In the genomic region with DNA sequence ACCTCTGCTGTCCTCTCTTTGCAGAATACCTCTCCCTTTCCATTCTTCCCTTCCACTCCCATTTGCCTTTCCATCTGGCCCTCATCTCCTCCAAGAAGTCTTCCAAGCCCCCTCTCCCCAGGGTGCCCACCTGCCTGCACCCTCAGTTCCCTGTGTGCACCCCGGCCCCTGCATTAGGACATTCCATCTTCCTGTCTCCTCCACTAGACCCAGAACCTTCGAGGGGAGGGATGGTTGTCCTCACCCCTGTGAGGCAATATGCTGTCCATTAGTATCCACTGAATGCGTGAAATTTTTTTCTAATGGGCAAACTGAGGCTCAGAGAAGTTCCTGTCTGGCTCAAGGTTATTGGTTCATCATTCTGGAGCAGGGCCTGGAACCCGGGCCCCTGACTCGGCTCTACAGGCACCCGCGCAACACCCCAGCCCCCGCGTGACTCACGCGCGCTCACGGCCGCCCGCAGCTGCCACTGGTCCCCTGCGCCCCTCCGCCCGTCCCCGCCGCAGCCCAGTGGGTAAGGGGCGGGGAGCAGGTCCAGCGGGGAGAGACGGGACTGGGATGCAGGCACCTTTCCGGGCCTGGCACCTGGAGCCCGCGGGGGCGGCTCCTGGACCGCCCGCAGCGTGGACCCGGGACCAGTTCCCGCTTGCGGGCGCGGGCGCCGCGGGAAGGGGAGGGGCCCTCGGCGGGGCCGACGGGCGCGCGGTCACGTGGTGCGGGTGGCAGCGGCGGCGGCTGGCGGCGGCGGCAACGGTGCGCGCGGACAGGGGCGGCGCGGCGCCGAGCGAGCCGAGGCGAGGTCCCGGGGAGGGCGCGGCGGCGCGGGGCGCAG, we compare ENCODE assay signal across 2 cellular contexts.
TF ChIP-seq lines count a peak whose summit lies in the region.

No MANE protein-coding gene starts in this region.

TF ChIP-seq in HEK293, 187 proteins besides CTCF, POLR2A, EP300 and RAD21 (continued from another document and continues in another):
- TF ChIP-seq ZBTB20 (tag by site-specific recombination; IDR thresholded peaks at IDR 0.05) (peak; percentile 93), ZNF777 (tag by site-specific recombination; IDR thresholded peaks at IDR 0.05; ENCODE audit: borderline replicate concordance) (0 out of 2 replicates have a peak, but pooled peaks have one; percentile 41), KLF9 (tag by site-specific recombination; IDR thresholded peaks at IDR 0.05; ENCODE audit: low read depth) (peak; percentile 56), ZBTB48 (tag by site-specific recombination; IDR thresholded peaks at IDR 0.05) (0 out of 2 replicates have a peak, but pooled peaks have one; percentile 24), ZNF335 (tag by site-specific recombination; conservative IDR thresholded peaks at IDR 0.05) (peak; percentile 87), ZNF24 (tag by site-specific recombination; IDR thresholded peaks at IDR 0.05) (0 out of 2 replicates have a peak, but pooled peaks have one; percentile 20), MEIS1 (CRISPR knock-in tag; IDR thresholded peaks at IDR 0.05; ENCODE audit: borderline replicate concordance) (no peak), ZNF473 (tag by site-specific recombination; IDR thresholded peaks at IDR 0.05) (no peak), KLF8 (tag by site-specific recombination; IDR thresholded peaks at IDR 0.05) (no peak), IKZF3 (tag by site-specific recombination; IDR thresholded peaks at IDR 0.05) (peak; percentile 27; the same call in 1 of the 2 replicates), ZIC2 (tag by site-specific recombination; IDR thresholded peaks at IDR 0.05) (peak; percentile 34; the same call in 1 of the 2 replicates), ZNF629 (tag by site-specific recombination; IDR thresholded peaks at IDR 0.05) (0 out of 2 replicates have a peak, but pooled peaks have one; percentile 13)
- TF ChIP-seq, protein P1, sequence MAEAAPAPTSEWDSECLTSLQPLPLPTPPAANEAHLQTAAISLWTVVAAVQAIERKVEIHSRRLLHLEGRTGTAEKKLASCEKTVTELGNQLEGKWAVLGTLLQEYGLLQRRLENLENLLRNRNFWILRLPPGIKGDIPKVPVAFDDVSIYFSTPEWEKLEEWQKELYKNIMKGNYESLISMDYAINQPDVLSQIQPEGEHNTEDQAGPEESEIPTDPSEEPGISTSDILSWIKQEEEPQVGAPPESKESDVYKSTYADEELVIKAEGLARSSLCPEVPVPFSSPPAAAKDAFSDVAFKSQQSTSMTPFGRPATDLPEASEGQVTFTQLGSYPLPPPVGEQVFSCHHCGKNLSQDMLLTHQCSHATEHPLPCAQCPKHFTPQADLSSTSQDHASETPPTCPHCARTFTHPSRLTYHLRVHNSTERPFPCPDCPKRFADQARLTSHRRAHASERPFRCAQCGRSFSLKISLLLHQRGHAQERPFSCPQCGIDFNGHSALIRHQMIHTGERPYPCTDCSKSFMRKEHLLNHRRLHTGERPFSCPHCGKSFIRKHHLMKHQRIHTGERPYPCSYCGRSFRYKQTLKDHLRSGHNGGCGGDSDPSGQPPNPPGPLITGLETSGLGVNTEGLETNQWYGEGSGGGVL (tag by site-specific recombination; IDR thresholded peaks at IDR 0.05) = peak; percentile 60
- TF ChIP-seq, protein P2, sequence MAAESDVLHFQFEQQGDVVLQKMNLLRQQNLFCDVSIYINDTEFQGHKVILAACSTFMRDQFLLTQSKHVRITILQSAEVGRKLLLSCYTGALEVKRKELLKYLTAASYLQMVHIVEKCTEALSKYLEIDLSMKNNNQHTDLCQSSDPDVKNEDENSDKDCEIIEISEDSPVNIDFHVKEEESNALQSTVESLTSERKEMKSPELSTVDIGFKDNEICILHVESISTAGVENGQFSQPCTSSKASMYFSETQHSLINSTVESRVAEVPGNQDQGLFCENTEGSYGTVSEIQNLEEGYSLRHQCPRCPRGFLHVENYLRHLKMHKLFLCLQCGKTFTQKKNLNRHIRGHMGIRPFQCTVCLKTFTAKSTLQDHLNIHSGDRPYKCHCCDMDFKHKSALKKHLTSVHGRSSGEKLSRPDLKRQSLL (tag by site-specific recombination; IDR thresholded peaks at IDR 0.05) = peak; percentile 87
- TF ChIP-seq, protein P3, sequence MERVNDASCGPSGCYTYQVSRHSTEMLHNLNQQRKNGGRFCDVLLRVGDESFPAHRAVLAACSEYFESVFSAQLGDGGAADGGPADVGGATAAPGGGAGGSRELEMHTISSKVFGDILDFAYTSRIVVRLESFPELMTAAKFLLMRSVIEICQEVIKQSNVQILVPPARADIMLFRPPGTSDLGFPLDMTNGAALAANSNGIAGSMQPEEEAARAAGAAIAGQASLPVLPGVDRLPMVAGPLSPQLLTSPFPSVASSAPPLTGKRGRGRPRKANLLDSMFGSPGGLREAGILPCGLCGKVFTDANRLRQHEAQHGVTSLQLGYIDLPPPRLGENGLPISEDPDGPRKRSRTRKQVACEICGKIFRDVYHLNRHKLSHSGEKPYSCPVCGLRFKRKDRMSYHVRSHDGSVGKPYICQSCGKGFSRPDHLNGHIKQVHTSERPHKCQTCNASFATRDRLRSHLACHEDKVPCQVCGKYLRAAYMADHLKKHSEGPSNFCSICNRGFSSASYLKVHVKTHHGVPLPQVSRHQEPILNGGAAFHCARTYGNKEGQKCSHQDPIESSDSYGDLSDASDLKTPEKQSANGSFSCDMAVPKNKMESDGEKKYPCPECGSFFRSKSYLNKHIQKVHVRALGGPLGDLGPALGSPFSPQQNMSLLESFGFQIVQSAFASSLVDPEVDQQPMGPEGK (tag by site-specific recombination; IDR thresholded peaks at IDR 0.05) = peak; percentile 90
- TF ChIP-seq, protein P4, sequence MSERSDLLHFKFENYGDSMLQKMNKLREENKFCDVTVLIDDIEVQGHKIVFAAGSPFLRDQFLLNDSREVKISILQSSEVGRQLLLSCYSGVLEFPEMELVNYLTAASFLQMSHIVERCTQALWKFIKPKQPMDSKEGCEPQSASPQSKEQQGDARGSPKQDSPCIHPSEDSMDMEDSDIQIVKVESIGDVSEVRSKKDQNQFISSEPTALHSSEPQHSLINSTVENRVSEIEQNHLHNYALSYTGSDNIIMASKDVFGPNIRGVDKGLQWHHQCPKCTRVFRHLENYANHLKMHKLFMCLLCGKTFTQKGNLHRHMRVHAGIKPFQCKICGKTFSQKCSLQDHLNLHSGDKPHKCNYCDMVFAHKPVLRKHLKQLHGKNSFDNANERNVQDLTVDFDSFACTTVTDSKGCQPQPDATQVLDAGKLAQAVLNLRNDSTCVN (tag by site-specific recombination; optimal IDR thresholded peaks at IDR 0.05) = peak; percentile 85
- TF ChIP-seq, protein P5, sequence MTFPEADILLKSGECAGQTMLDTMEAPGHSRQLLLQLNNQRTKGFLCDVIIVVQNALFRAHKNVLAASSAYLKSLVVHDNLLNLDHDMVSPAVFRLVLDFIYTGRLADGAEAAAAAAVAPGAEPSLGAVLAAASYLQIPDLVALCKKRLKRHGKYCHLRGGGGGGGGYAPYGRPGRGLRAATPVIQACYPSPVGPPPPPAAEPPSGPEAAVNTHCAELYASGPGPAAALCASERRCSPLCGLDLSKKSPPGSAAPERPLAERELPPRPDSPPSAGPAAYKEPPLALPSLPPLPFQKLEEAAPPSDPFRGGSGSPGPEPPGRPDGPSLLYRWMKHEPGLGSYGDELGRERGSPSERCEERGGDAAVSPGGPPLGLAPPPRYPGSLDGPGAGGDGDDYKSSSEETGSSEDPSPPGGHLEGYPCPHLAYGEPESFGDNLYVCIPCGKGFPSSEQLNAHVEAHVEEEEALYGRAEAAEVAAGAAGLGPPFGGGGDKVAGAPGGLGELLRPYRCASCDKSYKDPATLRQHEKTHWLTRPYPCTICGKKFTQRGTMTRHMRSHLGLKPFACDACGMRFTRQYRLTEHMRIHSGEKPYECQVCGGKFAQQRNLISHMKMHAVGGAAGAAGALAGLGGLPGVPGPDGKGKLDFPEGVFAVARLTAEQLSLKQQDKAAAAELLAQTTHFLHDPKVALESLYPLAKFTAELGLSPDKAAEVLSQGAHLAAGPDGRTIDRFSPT (tag by site-specific recombination; IDR thresholded peaks at IDR 0.05) = 0 out of 2 replicates have a peak, but pooled peaks have one; percentile 33

TF ChIP-seq in WTC11, 78 proteins besides CTCF, POLR2A, EP300 and RAD21 (continued from another document):
- TF ChIP-seq, protein P6, sequence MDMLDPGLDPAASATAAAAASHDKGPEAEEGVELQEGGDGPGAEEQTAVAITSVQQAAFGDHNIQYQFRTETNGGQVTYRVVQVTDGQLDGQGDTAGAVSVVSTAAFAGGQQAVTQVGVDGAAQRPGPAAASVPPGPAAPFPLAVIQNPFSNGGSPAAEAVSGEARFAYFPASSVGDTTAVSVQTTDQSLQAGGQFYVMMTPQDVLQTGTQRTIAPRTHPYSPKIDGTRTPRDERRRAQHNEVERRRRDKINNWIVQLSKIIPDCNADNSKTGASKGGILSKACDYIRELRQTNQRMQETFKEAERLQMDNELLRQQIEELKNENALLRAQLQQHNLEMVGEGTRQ (CRISPR knock-in tag; IDR thresholded peaks at IDR 0.05) = peak; percentile 93
- no peak for TF ChIP-seq GRHL2 (CRISPR knock-in tag; IDR thresholded peaks at IDR 0.05; ENCODE audit: insufficient replicate concordance, severe bottlenecking)
- no peak for TF ChIP-seq SP1 (CRISPR knock-in tag; conservative IDR thresholded peaks at IDR 0.05)
- TF ChIP-seq, protein P7, sequence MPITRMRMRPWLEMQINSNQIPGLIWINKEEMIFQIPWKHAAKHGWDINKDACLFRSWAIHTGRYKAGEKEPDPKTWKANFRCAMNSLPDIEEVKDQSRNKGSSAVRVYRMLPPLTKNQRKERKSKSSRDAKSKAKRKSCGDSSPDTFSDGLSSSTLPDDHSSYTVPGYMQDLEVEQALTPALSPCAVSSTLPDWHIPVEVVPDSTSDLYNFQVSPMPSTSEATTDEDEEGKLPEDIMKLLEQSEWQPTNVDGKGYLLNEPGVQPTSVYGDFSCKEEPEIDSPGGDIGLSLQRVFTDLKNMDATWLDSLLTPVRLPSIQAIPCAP (CRISPR knock-in tag; IDR thresholded peaks at IDR 0.05) = no peak
